1 cellular context compared by ENCODE assay signal in genomic region chr2:1688161-1688560, GRCh38.
TF ChIP-seq lines count a peak whose summit lies in the region.

No MANE protein-coding gene starts in this region.

TF ChIP-seq in IMR-90, 13 proteins besides CTCF, POLR2A, EP300 and RAD21:
- TF ChIP-seq CHD1 (IDR thresholded peaks at IDR 0.05; ENCODE audit: low read depth, low read length) (no peak), RCOR1 (IDR thresholded peaks at IDR 0.05; ENCODE audit: insufficient replicate concordance, low read length) (no peak), MXI1 (IDR thresholded peaks at IDR 0.05; ENCODE audit: borderline replicate concordance, low read depth, low read length) (no peak), SMC3 (IDR thresholded peaks at IDR 0.05; ENCODE audit: low read depth, low read length) (no peak), NFE2L2 (IDR thresholded peaks at IDR 0.05; ENCODE audit: low read depth, low read length) (no peak), ELK1 (IDR thresholded peaks at IDR 0.05; ENCODE audit: borderline replicate concordance, low read depth, low read length) (no peak), CEBPB (IDR thresholded peaks at IDR 0.05; ENCODE audit: low read depth, low read length) (no peak), USF2 (IDR thresholded peaks at IDR 0.05; ENCODE audit: low read depth, low read length) (no peak), RFX5 (IDR thresholded peaks at IDR 0.05; ENCODE audit: low read depth, low read length) (no peak), BHLHE40 (IDR thresholded peaks at IDR 0.05; ENCODE audit: low read depth, low read length) (no peak), MAFK (IDR thresholded peaks at IDR 0.05; ENCODE audit: low read depth, low read length) (no peak), FOS (IDR thresholded peaks at IDR 0.05; ENCODE audit: low read depth, low read length) (no peak), MAZ (IDR thresholded peaks at IDR 0.05; ENCODE audit: borderline replicate concordance, low read depth, low read length) (no peak)
